Comparison of ENCODE assay signal across 21 cellular contexts in genomic region chr11:34514597-34514996, GRCh38. TPM values are rescaled to one million over a fixed set of nuclear protein-coding genes. Genes with fewer than 3 reads are reported as not detected.
"Had no signal": no experiment of that assay in that cellular context is flagged by ENCODE, and none has a peak within 500 bp of the region (broad histone marks: within the 10 kb centered on the region; RNA-seq: fewer than 3 reads in every experiment).

No MANE protein-coding gene starts in this region.

- H3K36me3 ChIP-seq: adrenal gland, right atrium auricular region, tibial artery had no signal

- ATAC-seq: activated CD8-positive, alpha-beta T cell treated with anti-CD3 and anti-CD28 coated beads for 36 hours; natural killer cell had no signal

- H3K4me3 ChIP-seq: adrenal gland, right atrium auricular region, tibial artery had no signal

- H3K27me3 ChIP-seq: adrenal gland, right atrium auricular region, tibial artery had no signal

- DNase-seq: activated CD4-positive, alpha-beta T cell treated with anti-CD3 and anti-CD28 coated beads for 4 hours; activated CD8-positive, alpha-beta memory T cell treated with anti-CD3 and anti-CD28 coated beads, Interleukin-2, amount 50 U/mL, for 4 hours; activated CD8-positive, alpha-beta T cell treated with anti-CD3 and anti-CD28 coated beads for 36 hours; activated effector memory CD4-positive, alpha-beta T cell treated with anti-CD3 and anti-CD28 coated beads, Interleukin-2, amount 50 U/mL, for 16 hours; activated T-cell treated with anti-CD3 and anti-CD28 coated beads, Interleukin-2, amount 50 U/mL, for 48 hours; adrenal gland; erythroblast; hippocampal formation; mesendoderm; natural killer cell; small intestine; stimulated activated CD4-positive, alpha-beta T cell treated with anti-CD3 and anti-CD28 coated beads, Interleukin-4, amount 100 ng/mL, for 24 hours; stimulated activated naive CD4-positive, alpha-beta T cell; tibial artery had no signal

- H3K4me1 ChIP-seq: adrenal gland, right atrium auricular region, tibial artery had no signal

- H3K27ac ChIP-seq: adrenal gland, right atrium auricular region, tibial artery had no signal

- H3K9me3 ChIP-seq: adrenal gland, right atrium auricular region, tibial artery had no signal

- FAIRE-seq: colon, small intestine had no signal

RNA-seq across cellular contexts. Expression of gene ELF5, which starts 1.0 kb away (rescaled TPM):
- total RNA-seq: activated CD8-positive, alpha-beta T cell treated with anti-CD3 and anti-CD28 coated beads for 36 hours; adrenal gland; cardiac septum; kidney epithelial cell; natural killer cell; right atrium auricular region; subcutaneous adipose tissue; T-helper 1 cell treated with Interleukin-12 subunit alpha and Interleukin-12 subunit beta and Interleukin-4 antibody, amounts not matched to agents 30 ng/mL and 1 ng/mL, for 36 hours; WTC11 had no signal
- polyA plus RNA-seq: small intestine had no signal
